Comparison of ENCODE assay signal across 1 cellular context in the genomic region with DNA sequence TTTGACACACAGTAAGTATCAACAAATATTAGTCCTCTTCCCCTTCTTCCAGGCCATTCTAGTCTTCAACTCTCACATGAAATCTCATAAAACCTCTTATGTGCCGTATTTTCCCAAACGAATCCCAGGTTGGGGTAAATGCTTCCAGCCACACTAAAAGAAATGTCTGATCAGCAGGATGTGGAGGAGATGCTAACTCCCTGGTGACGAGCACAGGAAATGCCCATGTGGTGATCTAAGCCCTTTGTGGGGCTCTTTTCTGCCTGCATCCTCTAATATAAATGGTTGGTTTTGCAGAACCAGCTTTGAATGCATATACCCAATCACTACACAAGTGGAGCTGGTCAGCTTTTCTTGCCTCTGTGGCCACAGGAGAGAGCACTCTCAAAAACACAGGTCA.
TF ChIP-seq lines count a peak whose summit lies in the region.

No MANE protein-coding gene starts in this region.

TF ChIP-seq in GM23338, 12 proteins besides CTCF, POLR2A, EP300 and RAD21 (continued from another document):
- TF ChIP-seq, protein P1, sequence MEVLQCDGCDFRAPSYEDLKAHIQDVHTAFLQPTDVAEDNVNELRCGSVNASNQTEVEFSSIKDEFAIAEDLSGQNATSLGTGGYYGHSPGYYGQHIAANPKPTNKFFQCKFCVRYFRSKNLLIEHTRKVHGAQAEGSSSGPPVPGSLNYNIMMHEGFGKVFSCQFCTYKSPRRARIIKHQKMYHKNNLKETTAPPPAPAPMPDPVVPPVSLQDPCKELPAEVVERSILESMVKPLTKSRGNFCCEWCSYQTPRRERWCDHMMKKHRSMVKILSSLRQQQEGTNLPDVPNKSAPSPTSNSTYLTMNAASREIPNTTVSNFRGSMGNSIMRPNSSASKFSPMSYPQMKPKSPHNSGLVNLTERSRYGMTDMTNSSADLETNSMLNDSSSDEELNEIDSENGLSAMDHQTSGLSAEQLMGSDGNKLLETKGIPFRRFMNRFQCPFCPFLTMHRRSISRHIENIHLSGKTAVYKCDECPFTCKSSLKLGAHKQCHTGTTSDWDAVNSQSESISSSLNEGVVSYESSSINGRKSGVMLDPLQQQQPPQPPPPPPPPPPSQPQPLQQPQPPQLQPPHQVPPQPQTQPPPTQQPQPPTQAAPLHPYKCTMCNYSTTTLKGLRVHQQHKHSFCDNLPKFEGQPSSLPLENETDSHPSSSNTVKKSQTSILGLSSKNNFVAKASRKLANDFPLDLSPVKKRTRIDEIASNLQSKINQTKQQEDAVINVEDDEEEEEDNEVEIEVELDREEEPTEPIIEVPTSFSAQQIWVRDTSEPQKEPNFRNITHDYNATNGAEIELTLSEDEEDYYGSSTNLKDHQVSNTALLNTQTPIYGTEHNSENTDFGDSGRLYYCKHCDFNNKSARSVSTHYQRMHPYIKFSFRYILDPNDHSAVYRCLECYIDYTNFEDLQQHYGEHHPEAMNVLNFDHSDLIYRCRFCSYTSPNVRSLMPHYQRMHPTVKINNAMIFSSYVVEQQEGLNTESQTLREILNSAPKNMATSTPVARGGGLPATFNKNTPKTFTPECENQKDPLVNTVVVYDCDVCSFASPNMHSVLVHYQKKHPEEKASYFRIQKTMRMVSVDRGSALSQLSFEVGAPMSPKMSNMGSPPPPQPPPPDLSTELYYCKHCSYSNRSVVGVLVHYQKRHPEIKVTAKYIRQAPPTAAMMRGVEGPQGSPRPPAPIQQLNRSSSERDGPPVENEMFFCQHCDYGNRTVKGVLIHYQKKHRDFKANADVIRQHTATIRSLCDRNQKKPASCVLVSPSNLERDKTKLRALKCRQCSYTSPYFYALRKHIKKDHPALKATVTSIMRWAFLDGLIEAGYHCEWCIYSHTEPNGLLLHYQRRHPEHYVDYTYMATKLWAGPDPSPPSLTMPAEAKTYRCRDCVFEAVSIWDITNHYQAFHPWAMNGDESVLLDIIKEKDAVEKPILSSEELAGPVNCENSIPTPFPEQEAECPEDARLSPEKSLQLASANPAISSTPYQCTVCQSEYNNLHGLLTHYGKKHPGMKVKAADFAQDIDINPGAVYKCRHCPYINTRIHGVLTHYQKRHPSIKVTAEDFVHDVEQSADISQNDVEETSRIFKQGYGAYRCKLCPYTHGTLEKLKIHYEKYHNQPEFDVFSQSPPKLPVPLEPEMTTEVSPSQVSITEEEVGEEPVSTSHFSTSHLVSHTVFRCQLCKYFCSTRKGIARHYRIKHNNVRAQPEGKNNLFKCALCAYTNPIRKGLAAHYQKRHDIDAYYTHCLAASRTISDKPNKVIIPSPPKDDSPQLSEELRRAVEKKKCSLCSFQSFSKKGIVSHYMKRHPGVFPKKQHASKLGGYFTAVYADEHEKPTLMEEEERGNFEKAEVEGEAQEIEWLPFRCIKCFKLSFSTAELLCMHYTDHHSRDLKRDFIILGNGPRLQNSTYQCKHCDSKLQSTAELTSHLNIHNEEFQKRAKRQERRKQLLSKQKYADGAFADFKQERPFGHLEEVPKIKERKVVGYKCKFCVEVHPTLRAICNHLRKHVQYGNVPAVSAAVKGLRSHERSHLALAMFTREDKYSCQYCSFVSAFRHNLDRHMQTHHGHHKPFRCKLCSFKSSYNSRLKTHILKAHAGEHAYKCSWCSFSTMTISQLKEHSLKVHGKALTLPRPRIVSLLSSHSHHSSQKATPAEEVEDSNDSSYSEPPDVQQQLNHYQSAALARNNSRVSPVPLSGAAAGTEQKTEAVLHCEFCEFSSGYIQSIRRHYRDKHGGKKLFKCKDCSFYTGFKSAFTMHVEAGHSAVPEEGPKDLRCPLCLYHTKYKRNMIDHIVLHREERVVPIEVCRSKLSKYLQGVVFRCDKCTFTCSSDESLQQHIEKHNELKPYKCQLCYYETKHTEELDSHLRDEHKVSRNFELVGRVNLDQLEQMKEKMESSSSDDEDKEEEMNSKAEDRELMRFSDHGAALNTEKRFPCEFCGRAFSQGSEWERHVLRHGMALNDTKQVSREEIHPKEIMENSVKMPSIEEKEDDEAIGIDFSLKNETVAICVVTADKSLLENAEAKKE (CRISPR knock-in tag; IDR thresholded peaks at IDR 0.05) = no peak
- no peak for TF ChIP-seq JUNB (IDR thresholded peaks at IDR 0.05; ENCODE audit: unreplicated experiment)
- TF ChIP-seq NANOG (IDR thresholded peaks at IDR 0.05; ENCODE audit: borderline replicate concordance) = no peak
- no peak for TF ChIP-seq STAT1 (IDR thresholded peaks at IDR 0.05; ENCODE audit: unreplicated experiment)
- TF ChIP-seq, protein P2, sequence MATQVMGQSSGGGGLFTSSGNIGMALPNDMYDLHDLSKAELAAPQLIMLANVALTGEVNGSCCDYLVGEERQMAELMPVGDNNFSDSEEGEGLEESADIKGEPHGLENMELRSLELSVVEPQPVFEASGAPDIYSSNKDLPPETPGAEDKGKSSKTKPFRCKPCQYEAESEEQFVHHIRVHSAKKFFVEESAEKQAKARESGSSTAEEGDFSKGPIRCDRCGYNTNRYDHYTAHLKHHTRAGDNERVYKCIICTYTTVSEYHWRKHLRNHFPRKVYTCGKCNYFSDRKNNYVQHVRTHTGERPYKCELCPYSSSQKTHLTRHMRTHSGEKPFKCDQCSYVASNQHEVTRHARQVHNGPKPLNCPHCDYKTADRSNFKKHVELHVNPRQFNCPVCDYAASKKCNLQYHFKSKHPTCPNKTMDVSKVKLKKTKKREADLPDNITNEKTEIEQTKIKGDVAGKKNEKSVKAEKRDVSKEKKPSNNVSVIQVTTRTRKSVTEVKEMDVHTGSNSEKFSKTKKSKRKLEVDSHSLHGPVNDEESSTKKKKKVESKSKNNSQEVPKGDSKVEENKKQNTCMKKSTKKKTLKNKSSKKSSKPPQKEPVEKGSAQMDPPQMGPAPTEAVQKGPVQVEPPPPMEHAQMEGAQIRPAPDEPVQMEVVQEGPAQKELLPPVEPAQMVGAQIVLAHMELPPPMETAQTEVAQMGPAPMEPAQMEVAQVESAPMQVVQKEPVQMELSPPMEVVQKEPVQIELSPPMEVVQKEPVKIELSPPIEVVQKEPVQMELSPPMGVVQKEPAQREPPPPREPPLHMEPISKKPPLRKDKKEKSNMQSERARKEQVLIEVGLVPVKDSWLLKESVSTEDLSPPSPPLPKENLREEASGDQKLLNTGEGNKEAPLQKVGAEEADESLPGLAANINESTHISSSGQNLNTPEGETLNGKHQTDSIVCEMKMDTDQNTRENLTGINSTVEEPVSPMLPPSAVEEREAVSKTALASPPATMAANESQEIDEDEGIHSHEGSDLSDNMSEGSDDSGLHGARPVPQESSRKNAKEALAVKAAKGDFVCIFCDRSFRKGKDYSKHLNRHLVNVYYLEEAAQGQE (IDR thresholded peaks at IDR 0.05; ENCODE audit: unreplicated experiment) = no peak
- no peak for TF ChIP-seq ZNF331 (CRISPR knock-in tag; IDR thresholded peaks at IDR 0.05; ENCODE audit: low read depth)
- TF ChIP-seq CREB1 (CRISPR knock-in tag; IDR thresholded peaks at IDR 0.05; ENCODE audit: low read depth) = no peak
- no peak for TF ChIP-seq EZH2 (IDR thresholded peaks at IDR 0.05; ENCODE audit: low read depth, unreplicated experiment)
- TF ChIP-seq, protein P3, sequence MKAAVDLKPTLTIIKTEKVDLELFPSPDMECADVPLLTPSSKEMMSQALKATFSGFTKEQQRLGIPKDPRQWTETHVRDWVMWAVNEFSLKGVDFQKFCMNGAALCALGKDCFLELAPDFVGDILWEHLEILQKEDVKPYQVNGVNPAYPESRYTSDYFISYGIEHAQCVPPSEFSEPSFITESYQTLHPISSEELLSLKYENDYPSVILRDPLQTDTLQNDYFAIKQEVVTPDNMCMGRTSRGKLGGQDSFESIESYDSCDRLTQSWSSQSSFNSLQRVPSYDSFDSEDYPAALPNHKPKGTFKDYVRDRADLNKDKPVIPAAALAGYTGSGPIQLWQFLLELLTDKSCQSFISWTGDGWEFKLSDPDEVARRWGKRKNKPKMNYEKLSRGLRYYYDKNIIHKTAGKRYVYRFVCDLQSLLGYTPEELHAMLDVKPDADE (IDR thresholded peaks at IDR 0.05) = no peak
TF ChIP-seq in GM23338: peak in this region for 0.
